11 cellular contexts compared by ENCODE assay signal in the genomic region with DNA sequence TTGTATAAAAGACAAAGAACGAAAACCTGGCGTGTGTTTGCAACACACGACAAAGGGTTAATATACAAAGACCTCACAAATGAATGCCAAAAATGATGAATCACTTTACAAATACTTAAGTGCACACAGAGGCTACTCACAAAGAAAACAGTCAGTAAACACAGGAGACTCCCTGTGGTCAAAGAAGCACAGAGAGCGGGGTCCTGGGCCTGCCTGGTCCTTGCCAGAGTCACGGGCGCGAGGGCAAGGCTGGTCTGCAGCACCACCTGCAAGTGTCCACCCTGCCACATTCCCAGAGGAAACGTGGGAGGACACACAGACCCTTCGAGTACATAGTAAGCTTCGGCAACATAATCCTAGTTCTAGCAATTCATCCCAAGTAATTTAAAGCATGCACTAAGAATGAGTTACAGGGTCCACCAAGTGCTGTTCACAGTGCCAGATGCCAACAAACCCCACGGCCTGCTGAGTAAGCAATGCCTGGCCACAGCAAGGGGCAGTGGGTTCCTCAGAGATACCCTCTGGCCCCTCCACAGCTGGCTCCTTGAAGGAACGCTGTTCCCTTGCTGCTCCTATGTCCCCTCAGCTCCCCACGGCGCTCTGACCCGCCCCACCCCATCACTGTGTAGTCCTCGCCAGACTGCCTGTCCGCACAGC. TPM values are rescaled to one million over a fixed set of nuclear protein-coding genes. Genes with fewer than 3 reads are reported as not detected.
DNase-seq lines count a peak whose midpoint lies in the region; TF ChIP-seq lines count a peak whose summit lies in the region.
"Had no signal": no experiment of that assay in that cellular context is flagged by ENCODE, and none has a peak within 500 bp of the region (broad histone marks: within the 10 kb centered on the region; RNA-seq: fewer than 3 reads in every experiment).

No MANE protein-coding gene starts in this region.

- H3K4me3 ChIP-seq in MG63 (peak overlapping the region; percentile 7; the same call in 1 of the 2 replicates), neutrophil (ENCODE audit: low read depth in 1 of 2, low read length in 1 of 2) (peak overlapping the region in 1 of 2 experiments; percentile 12)

- peaks cover 36% of the 10 kb centered on the region for H3K36me3 Mint-ChIP-seq in chondrocyte (ENCODE audit: low read depth)
- H3K36me3 Mint-ChIP-seq in immature natural killer cell, result peaks cover 0 to 15% (median under 1%) of the 10 kb centered on the region in 3 donors

- H3K27me3 ChIP-seq in MG63 (no peaks in the 10 kb centered on the region), neutrophil (no peaks in the 10 kb centered on the region)

- H3K9me3 Mint-ChIP-seq in chondrocyte (ENCODE audit: low read depth), result no peaks in the 10 kb centered on the region
- no peaks in the 10 kb centered on the region for H3K9me3 Mint-ChIP-seq in immature natural killer cell
- H3K9me3 Mint-ChIP-seq: memory B cell had no signal

- DNase-seq in COLO829 (ENCODE audit: low spot score) (peak; percentile 90), MG63 (peak; percentile 86), chondrocyte (ENCODE audit: low spot score) (no peak), immature natural killer cell (no peak), SKM-1 (lab: John Stamatoyannopoulos, UW; ENCODE audit: unreplicated experiment) (no peak), OCI-M1 (lab: John Stamatoyannopoulos, UW) (no peak), UCSD-AML1 (lab: John Stamatoyannopoulos, UW; ENCODE audit: unreplicated experiment) (no peak)
- DNase-seq: activated naive CD4-positive, alpha-beta T cell treated with Interleukin-2 at 50 U/mL for 16 hours; NCI-H748 treated with DMSO at 0.1 percent for 48 hours had no signal

- H3K36me3 ChIP-seq in MG63 (peaks cover 88% of the 10 kb centered on the region), neutrophil (peaks cover 65% of the 10 kb centered on the region)

- H3K9me3 ChIP-seq in MG63, result no peaks in the 10 kb centered on the region
- no peaks in the 10 kb centered on the region for H3K9me3 ChIP-seq in neutrophil

- H3K4me3 Mint-ChIP-seq in chondrocyte (ENCODE audit: unreplicated experiment) (peak overlapping the region; percentile 37), immature natural killer cell (no peak overlapping the region)
- H3K4me3 Mint-ChIP-seq: memory B cell had no signal

- no peaks in the 10 kb centered on the region for H3K27me3 Mint-ChIP-seq in chondrocyte (ENCODE audit: low read depth)
- peaks cover 0 to 4% (median 0%) of the 10 kb centered on the region in 3 donors for H3K27me3 Mint-ChIP-seq in immature natural killer cell (ENCODE audit: low read depth in 3 of 3)
- H3K27me3 Mint-ChIP-seq: memory B cell had no signal

- peak overlapping the region; percentile 78 for H3K27ac ChIP-seq in neutrophil

- peaks cover 18 to 21% of the 10 kb centered on the region in 2 experiments for H3K4me1 ChIP-seq in neutrophil (ENCODE audit: control insufficient read depth in 1 of 2, insufficient read depth in 1 of 2, low read depth in 1 of 2, low read length in 1 of 2)

- peak; percentile 33 for TF ChIP-seq CTCF in chondrocyte (IDR thresholded peaks at IDR 0.05)
- TF ChIP-seq CTCF in neutrophil (IDR thresholded peaks at IDR 0.05), result no peak

- H3K4me1 Mint-ChIP-seq in chondrocyte (ENCODE audit: low read depth) (peaks cover 81% of the 10 kb centered on the region), immature natural killer cell (peaks cover 4 to 6% of the 10 kb centered on the region in 2 donors)

- peak overlapping the region; percentile 96 for H3K27ac Mint-ChIP-seq in chondrocyte (ENCODE audit: unreplicated experiment)
- H3K27ac Mint-ChIP-seq in immature natural killer cell, result no peak overlapping the region
- H3K27ac Mint-ChIP-seq: memory B cell had no signal

RNA-seq across cellular contexts. Expression of a gene that starts 24.6 kb away (rescaled TPM):
- total RNA-seq in MG63 (2014; rRNA removed; shearing (Covaris generic); ENCODE audit: low replicate concordance), result 25.6 and 41.7 TPM in 2 replicates
- total RNA-seq in chondrocyte, result 39.8 to 62.7 TPM (median 43.1 TPM) in 3 replicates
- polyA plus RNA-seq in immature natural killer cell, result 10 to 100 TPM; 11.4 to 25.0 (median 14.5) TPM

RNA-seq across cellular contexts. Expression of a gene that starts 48.6 kb away (rescaled TPM):
- 0.12 TPM in 1 of 2 replicates, not detected in the other for total RNA-seq in MG63 (2014; rRNA removed; shearing (Covaris generic); ENCODE audit: low replicate concordance)
- 4.1 to 6.1 TPM (median 5.3 TPM) in 3 replicates for total RNA-seq in chondrocyte
- under 1 TPM in 1 of 3 donors, not detected in 2; 0.23 TPM for polyA plus RNA-seq in immature natural killer cell

Comparison
In these comparisons a context has a peak if more than half of its experiments do, and no peak if none do; other contexts are left out.
1. DNase-seq: peak in COLO829 (single experiment) and MG63 (single experiment); none in chondrocyte (single experiment), immature natural killer cell (0 of 3), SKM-1 (single experiment), OCI-M1 (single experiment) and UCSD-AML1 (single experiment).